In genomic region chr17:80158846-80159245, GRCh38 we compare ENCODE assay signal across 2 cellular contexts.
TF ChIP-seq lines count a peak whose summit lies in the region.

No MANE protein-coding gene starts in this region.

TF ChIP-seq in HepG2, 621 proteins besides CTCF, POLR2A, EP300 and RAD21:
- TF ChIP-seq ADNP (CRISPR knock-in tag; IDR thresholded peaks at IDR 0.05) (no peak), ZNF7 (CRISPR knock-in tag; IDR thresholded peaks at IDR 0.05) (0 out of 2 replicates have a peak, but pooled peaks have one; percentile 54)

TF ChIP-seq in Ishikawa, 13 proteins besides CTCF, POLR2A, EP300 and RAD21:
- 0 out of 2 replicates have a peak, but pooled peaks have one; percentile 14 for TF ChIP-seq REST (IDR thresholded peaks at IDR 0.05; ENCODE audit: low read depth)
- no peak for TF ChIP-seq TEAD4 (IDR thresholded peaks at IDR 0.05)
